Comparison of ENCODE assay signal across 1 cellular context in the genomic region with DNA sequence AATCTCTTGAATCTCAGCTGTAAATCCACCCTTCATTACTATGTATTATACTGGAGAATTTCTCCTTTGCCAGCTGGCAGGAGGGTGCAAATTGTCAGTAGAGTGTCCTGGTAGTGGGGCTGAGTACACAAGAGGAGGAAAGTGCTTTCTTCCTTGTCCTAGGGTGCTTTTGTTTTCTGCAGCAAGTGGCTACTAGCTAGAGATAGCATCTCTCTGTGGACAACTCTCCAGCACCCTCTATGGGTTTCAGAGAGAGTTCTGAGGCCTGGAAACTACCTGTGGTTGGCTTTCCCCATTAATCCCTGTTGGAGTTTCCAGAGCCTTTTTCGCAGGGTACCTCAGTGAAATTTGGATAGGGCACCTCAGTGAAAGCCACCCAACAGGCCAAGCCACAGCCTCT.
TF ChIP-seq lines count a peak whose summit lies in the region.

No MANE protein-coding gene starts in this region.

TF ChIP-seq in Ishikawa, 13 proteins besides CTCF, POLR2A, EP300 and RAD21 (continued from another document):
- TF ChIP-seq REST (IDR thresholded peaks at IDR 0.05; ENCODE audit: low read depth) (no peak), NFIC (IDR thresholded peaks at IDR 0.05) (no peak), TCF12 (IDR thresholded peaks at IDR 0.05; ENCODE audit: low read depth) (no peak), YY1 (IDR thresholded peaks at IDR 0.05; ENCODE audit: low read depth) (no peak), TAF1 (IDR thresholded peaks at IDR 0.05; ENCODE audit: low read depth) (no peak), EGR1 (IDR thresholded peaks at IDR 0.05) (no peak)
- TF ChIP-seq, protein P1, sequence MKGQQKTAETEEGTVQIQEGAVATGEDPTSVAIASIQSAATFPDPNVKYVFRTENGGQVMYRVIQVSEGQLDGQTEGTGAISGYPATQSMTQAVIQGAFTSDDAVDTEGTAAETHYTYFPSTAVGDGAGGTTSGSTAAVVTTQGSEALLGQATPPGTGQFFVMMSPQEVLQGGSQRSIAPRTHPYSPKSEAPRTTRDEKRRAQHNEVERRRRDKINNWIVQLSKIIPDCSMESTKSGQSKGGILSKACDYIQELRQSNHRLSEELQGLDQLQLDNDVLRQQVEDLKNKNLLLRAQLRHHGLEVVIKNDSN (IDR thresholded peaks at IDR 0.05) = no peak
TF ChIP-seq in Ishikawa: peak in this region for 0.
